1 cellular context compared by ENCODE assay signal in the genomic region with DNA sequence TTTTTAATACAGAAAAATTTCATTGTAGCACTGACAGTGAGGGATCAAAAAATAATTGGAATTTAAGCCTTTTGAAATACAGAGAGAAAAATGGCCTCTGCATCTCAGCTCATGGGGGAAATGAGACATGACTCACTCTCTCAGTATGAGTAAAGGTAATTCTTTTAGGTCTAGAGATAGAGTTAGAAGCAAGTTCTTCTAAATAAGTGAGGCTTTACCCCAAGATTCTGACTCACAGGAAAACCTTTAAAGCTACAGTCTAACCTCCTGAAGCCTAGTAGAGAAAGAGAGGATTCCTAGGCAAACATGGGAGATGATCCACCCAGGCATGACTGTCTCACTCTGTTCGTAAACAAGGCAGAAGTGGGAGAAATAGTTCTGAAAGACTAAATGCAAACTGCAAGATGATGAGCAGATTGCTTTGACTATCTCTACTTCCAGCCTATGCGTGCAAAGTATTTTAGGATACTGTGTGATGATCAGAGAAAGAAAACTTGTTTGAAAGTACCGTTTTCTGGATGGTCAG.
A peak's percentile ranks its signal among the peaks of the same experiment; 100 is the strongest.
TF ChIP-seq lines count a peak whose summit lies in the region.

No MANE protein-coding gene starts in this region.

TF ChIP-seq in IMR-90, 13 proteins besides CTCF, POLR2A, EP300 and RAD21:
- TF ChIP-seq, protein P1, sequence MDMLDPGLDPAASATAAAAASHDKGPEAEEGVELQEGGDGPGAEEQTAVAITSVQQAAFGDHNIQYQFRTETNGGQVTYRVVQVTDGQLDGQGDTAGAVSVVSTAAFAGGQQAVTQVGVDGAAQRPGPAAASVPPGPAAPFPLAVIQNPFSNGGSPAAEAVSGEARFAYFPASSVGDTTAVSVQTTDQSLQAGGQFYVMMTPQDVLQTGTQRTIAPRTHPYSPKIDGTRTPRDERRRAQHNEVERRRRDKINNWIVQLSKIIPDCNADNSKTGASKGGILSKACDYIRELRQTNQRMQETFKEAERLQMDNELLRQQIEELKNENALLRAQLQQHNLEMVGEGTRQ (IDR thresholded peaks at IDR 0.05; ENCODE audit: low read depth, low read length): no peak
- peak; percentile 71 for TF ChIP-seq FOS (IDR thresholded peaks at IDR 0.05; ENCODE audit: low read depth, low read length)
